Comparison of ENCODE assay signal across 21 cellular contexts in the genomic region with DNA sequence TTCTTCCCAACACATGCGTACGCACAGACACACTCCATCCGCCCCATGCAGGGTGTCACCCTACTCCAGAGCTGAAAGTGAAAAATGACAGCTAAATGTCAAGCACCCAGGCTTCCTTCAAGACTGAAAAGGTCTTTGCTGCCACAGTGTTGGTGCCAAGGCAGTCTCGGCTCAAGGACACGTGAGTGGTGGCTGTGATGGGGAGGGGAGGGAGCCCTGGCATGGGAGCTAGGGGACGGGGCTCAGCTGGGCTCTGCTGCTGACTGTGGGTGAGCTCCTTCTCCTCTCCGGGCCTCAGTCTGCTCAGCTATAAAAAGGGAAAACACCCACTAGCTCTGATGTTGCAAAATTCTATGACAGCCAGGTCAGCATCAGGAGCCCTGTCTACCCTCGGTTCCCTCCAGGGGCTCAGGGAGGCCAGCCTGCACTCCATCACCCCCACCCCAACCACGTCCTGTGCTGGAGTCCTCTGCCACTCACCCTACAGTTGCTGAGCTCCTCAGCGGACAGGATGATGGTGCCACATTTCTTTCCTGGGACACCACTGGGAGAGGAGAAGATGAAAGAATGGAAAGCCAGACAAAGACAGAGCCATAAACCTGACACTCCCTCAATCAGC. TPM values are rescaled to one million over a fixed set of nuclear protein-coding genes. Genes with fewer than 3 reads are reported as not detected.
DNase-seq lines count a peak whose midpoint lies in the region; ATAC-seq, FAIRE-seq and TF ChIP-seq lines count a peak whose summit lies in the region.
"Had no signal": no experiment of that assay in that cellular context is flagged by ENCODE, and none has a peak within 500 bp of the region (broad histone marks: within the 10 kb centered on the region; RNA-seq: fewer than 3 reads in every experiment).

No MANE protein-coding gene starts in this region.

- H3K79me2 ChIP-seq in K562 (ENCODE audit: control insufficient read depth, insufficient read depth, low read length) (no peaks in the 10 kb centered on the region), mesendoderm (ENCODE audit: control insufficient read depth, insufficient read depth, low read length) (no peaks in the 10 kb centered on the region)

- no peaks in the 10 kb centered on the region for H3K36me3 Mint-ChIP-seq in activated naive CD4-positive, alpha-beta T cell treated with anti-CD3 and anti-CD28 coated beads, Interleukin-2, amount 10 ng/mL, durations not matched to agents 7 days and 5 days
- H3K36me3 Mint-ChIP-seq in activated naive CD4-positive, alpha-beta T cell treated with anti-CD3 and anti-CD28 coated beads for 36 hours (ENCODE audit: low read depth), result no peaks in the 10 kb centered on the region
- H3K36me3 Mint-ChIP-seq in stimulated activated memory B cell treated with anti-CD40 and anti-IgM and Interleukin-4, amounts not matched to agents 10 μg/mL and 1 μg/mL and 100 μg/mL, for 72 hours, result no peaks in the 10 kb centered on the region

- peak overlapping the region; percentile 42 for H3K56ac ChIP-seq in mesendoderm (ENCODE audit: low read length)

- H3K23ac ChIP-seq in mesendoderm (ENCODE audit: low read length), result no peak overlapping the region

- no peaks in the 10 kb centered on the region for H3K9me3 ChIP-seq in K562 (replicated peaks; ENCODE audit: control insufficient read depth, insufficient read depth, low read depth, low read length)

- H3K27me3 Mint-ChIP-seq in activated naive CD4-positive, alpha-beta T cell treated with anti-CD3 and anti-CD28 coated beads, Interleukin-2, amount 10 ng/mL, durations not matched to agents 7 days and 5 days, result peaks cover 72% of the 10 kb centered on the region
- no peaks in the 10 kb centered on the region for H3K27me3 Mint-ChIP-seq in activated naive CD4-positive, alpha-beta T cell treated with anti-CD3 and anti-CD28 coated beads for 36 hours (ENCODE audit: low read depth)
- peaks cover 67% of the 10 kb centered on the region for H3K27me3 Mint-ChIP-seq in stimulated activated memory B cell treated with anti-CD40 and anti-IgM and Interleukin-4, amounts not matched to agents 10 μg/mL and 1 μg/mL and 100 μg/mL, for 72 hours

- no peak overlapping the region for H2BK15ac ChIP-seq in mesendoderm (replicated peaks; ENCODE audit: low read depth)

- CTCF ChIA-PET in activated naive CD4-positive, alpha-beta T cell treated with anti-CD3 and anti-CD28 coated beads, Interleukin-2, amount 10 ng/mL, durations not matched to agents 7 days and 5 days (lab: Charles Lee), result interaction anchor here (0.9 to 15.9 kb wide), 4 partner anchors 9 to 60 kb away, joined by 3 to 488 read pairs (median 8); no protein-coding TSS in a partner anchor
- CTCF ChIA-PET in activated naive CD4-positive, alpha-beta T cell treated with anti-CD3 and anti-CD28 coated beads for 36 hours (lab: Charles Lee), result interaction anchor here (0.8 to 2.5 kb wide), 4 partner anchors 9 to 111 kb away, joined by 3 to 13 read pairs (median 3); no protein-coding TSS in a partner anchor
- CTCF ChIA-PET in K562 (lab: Yijun Ruan, JAX; ENCODE audit: low intra/inter-chr PET ratio), result no interaction called here

- no peak for TF ChIP-seq RAD21 in K562 (CRISPR knock-in tag; conservative IDR thresholded peaks at IDR 0.05 in 1 of 2, IDR thresholded peaks at IDR 0.05 in 1 of 2)

- TF ChIP-seq POLR2A in K562 (conservative IDR thresholded peaks at IDR 0.05), result no peak

- peaks cover 10% of the 10 kb centered on the region; the same call in 1 of the 2 replicates for H4K20me1 ChIP-seq in K562 (replicated peaks; ENCODE audit: control insufficient read depth, insufficient read depth, low read length)

- WGBS in K562 (ENCODE audit: insufficient coverage, low coverage, missing lambda C conversion rate), result 3% methylated on average over 10 of the region's 10 CpGs
- no CpG with 5 or more reads among the region's 10 CpGs for WGBS in mesendoderm (ENCODE audit: extremely low coverage, insufficient coverage, low lambda C conversion rate)

- H3K79me1 ChIP-seq in mesendoderm (ENCODE audit: low read length), result no peaks in the 10 kb centered on the region

- POLR2A ChIA-PET in K562 (lab: Yijun Ruan, JAX), result interaction anchor here (0.6 to 2.3 kb wide), 8 partner anchors 10 to 131 kb away, joined by 3 to 10 read pairs (median 4); a partner anchor contains a TSS

- no peak for DNase-seq in activated naive CD4-positive, alpha-beta T cell treated with anti-CD3 and anti-CD28 coated beads, Interleukin-2, amount 10 ng/mL, durations not matched to agents 7 days and 5 days
- DNase-seq in activated naive CD4-positive, alpha-beta T cell treated with anti-CD3 and anti-CD28 coated beads for 36 hours, result no peak
- no peak for DNase-seq in K562 (ENCODE audit: extremely low read depth in 1 of 4, low spot score in 3 of 4)
- no peak for DNase-seq in mesendoderm
- no peak for DNase-seq in NCI-H446 treated with DMSO at 0.1 percent for 48 hours (lab: John Stamatoyannopoulos, UW)
- no peak for DNase-seq in ecto neural progenitor cell (ENCODE audit: low spot score)
- DNase-seq in NCI-H2081 treated with DMSO at 0.1 percent for 48 hours (lab: John Stamatoyannopoulos, UW), result no peak
- DNase-seq: C1 segment of cervical spinal cord; Calu3; CD4-positive, alpha-beta T cell; DMS79; EL had no signal

- no peak overlapping the region for H2AFZ ChIP-seq in K562 (ENCODE audit: low read depth, low read length)

- H3K27ac Mint-ChIP-seq in activated naive CD4-positive, alpha-beta T cell treated with anti-CD3 and anti-CD28 coated beads, Interleukin-2, amount 10 ng/mL, durations not matched to agents 7 days and 5 days, result peak overlapping the region; percentile 11
- H3K27ac Mint-ChIP-seq in activated naive CD4-positive, alpha-beta T cell treated with anti-CD3 and anti-CD28 coated beads for 36 hours, result no peak overlapping the region
- no peak overlapping the region for H3K27ac Mint-ChIP-seq in stimulated activated memory B cell treated with anti-CD40 and anti-IgM and Interleukin-4, amounts not matched to agents 10 μg/mL and 1 μg/mL and 100 μg/mL, for 72 hours
- H3K27ac Mint-ChIP-seq: B cell; CD4-positive, alpha-beta T cell had no signal

- peaks cover 68 to 74% of the 10 kb centered on the region in 2 experiments for H3K27me3 ChIP-seq in K562 (ENCODE audit: control insufficient read depth in 2 of 2, insufficient read depth in 2 of 2, low read length in 2 of 2)
- H3K27me3 ChIP-seq in mesendoderm (ENCODE audit: insufficient read depth, low read length, poor library complexity), result no peaks in the 10 kb centered on the region

- no peaks in the 10 kb centered on the region for H3K9me3 Mint-ChIP-seq in activated naive CD4-positive, alpha-beta T cell treated with anti-CD3 and anti-CD28 coated beads, Interleukin-2, amount 10 ng/mL, durations not matched to agents 7 days and 5 days
- H3K9me3 Mint-ChIP-seq in activated naive CD4-positive, alpha-beta T cell treated with anti-CD3 and anti-CD28 coated beads for 36 hours, result no peaks in the 10 kb centered on the region
- H3K9me3 Mint-ChIP-seq in stimulated activated memory B cell treated with anti-CD40 and anti-IgM and Interleukin-4, amounts not matched to agents 10 μg/mL and 1 μg/mL and 100 μg/mL, for 72 hours, result no peaks in the 10 kb centered on the region
- H3K9me3 Mint-ChIP-seq: CD4-positive, alpha-beta T cell had no signal

- no peak overlapping the region for H2AK5ac ChIP-seq in mesendoderm (ENCODE audit: low read length)

- H3K36me3 ChIP-seq in K562 (ENCODE audit: control insufficient read depth, insufficient read depth, low read length) (no peaks in the 10 kb centered on the region), mesendoderm (ENCODE audit: control insufficient read depth, insufficient read depth, low read length) (no peaks in the 10 kb centered on the region)

- H4K8ac ChIP-seq in mesendoderm (ENCODE audit: low read depth, low read length), result no peak overlapping the region

- no peak overlapping the region for H3K4ac ChIP-seq in mesendoderm (ENCODE audit: low read depth, low read length)

- H3K18ac ChIP-seq in mesendoderm (ENCODE audit: low read length), result no peak overlapping the region

- intact Hi-C loops in activated naive CD4-positive, alpha-beta T cell treated with anti-CD3 and anti-CD28 coated beads for 36 hours (cut with micrococcal nuclease), result no loop called here
- intact Hi-C loops in K562 (cut with micrococcal nuclease), result no loop called here

- H3K4me2 ChIP-seq in K562 (ENCODE audit: insufficient read depth, low read length) (no peak overlapping the region), mesendoderm (ENCODE audit: low read length) (no peak overlapping the region)

- no TSS peak for BruUV-seq in K562 (replicated peaks; lab: Mats Ljungman, UMichigan)

- TF ChIP-seq EP300 in K562 (IDR thresholded peaks at IDR 0.05; ENCODE audit: low read length), result no peak

- no peak for TF ChIP-seq CTCF in K562 (IDR thresholded peaks at IDR 0.05 in 2 of 3, conservative IDR thresholded peaks at IDR 0.05 in 1 of 3; ENCODE audit: insufficient read depth in 2 of 3, low read depth in 1 of 3, low read length in 3 of 3)

- H2BK5ac ChIP-seq in mesendoderm (ENCODE audit: low read length), result no peak overlapping the region

- H3K9ac ChIP-seq in K562 (ENCODE audit: insufficient read depth in 1 of 2, low read depth in 2 of 2, low read length in 2 of 2), result no peak overlapping the region
- H3K9ac ChIP-seq in mesendoderm (ENCODE audit: low read length), result no peak overlapping the region

- no peak overlapping the region for H3K27ac ChIP-seq in K562 (ENCODE audit: extremely low read depth, low read depth, low read length)
- H3K27ac ChIP-seq in mesendoderm (ENCODE audit: low read depth, low read length), result no peak overlapping the region

- no peak overlapping the region for H3K4me3 ChIP-seq in K562
- H3K4me3 ChIP-seq in mesendoderm (ENCODE audit: low read length), result no peak overlapping the region

- H3K4me1 Mint-ChIP-seq in activated naive CD4-positive, alpha-beta T cell treated with anti-CD3 and anti-CD28 coated beads, Interleukin-2, amount 10 ng/mL, durations not matched to agents 7 days and 5 days, result peaks cover 11% of the 10 kb centered on the region
- peaks cover 6% of the 10 kb centered on the region for H3K4me1 Mint-ChIP-seq in activated naive CD4-positive, alpha-beta T cell treated with anti-CD3 and anti-CD28 coated beads for 36 hours (ENCODE audit: low read depth)
- peaks cover 7% of the 10 kb centered on the region for H3K4me1 Mint-ChIP-seq in stimulated activated memory B cell treated with anti-CD40 and anti-IgM and Interleukin-4, amounts not matched to agents 10 μg/mL and 1 μg/mL and 100 μg/mL, for 72 hours
- H3K4me1 Mint-ChIP-seq: B cell had no signal

- H3K4me3 Mint-ChIP-seq in activated naive CD4-positive, alpha-beta T cell treated with anti-CD3 and anti-CD28 coated beads, Interleukin-2, amount 10 ng/mL, durations not matched to agents 7 days and 5 days, result no peak overlapping the region
- H3K4me3 Mint-ChIP-seq in activated naive CD4-positive, alpha-beta T cell treated with anti-CD3 and anti-CD28 coated beads for 36 hours, result no peak overlapping the region
- no peak overlapping the region for H3K4me3 Mint-ChIP-seq in stimulated activated memory B cell treated with anti-CD40 and anti-IgM and Interleukin-4, amounts not matched to agents 10 μg/mL and 1 μg/mL and 100 μg/mL, for 72 hours
- H3K4me3 Mint-ChIP-seq: B cell; CD4-positive, alpha-beta T cell had no signal

- H3K4me1 ChIP-seq in K562 (replicated peaks in 1 of 2; ENCODE audit: control insufficient read depth in 2 of 2, insufficient read depth in 2 of 2, low read length in 2 of 2) (peaks cover 0 to 9% of the 10 kb centered on the region in 2 experiments; a peak in 2 of 5 replicates), mesendoderm (ENCODE audit: control insufficient read depth, low read depth, low read length) (peaks cover 2% of the 10 kb centered on the region)

- in situ Hi-C loops in K562 (cut with MboI), result no loop called here

- H2BK120ac ChIP-seq in mesendoderm (ENCODE audit: low read depth, low read length), result no peak overlapping the region

- peak; percentile 26 for FAIRE-seq in K562 (lab: Jason Lieb, UNC)
- FAIRE-seq: A204.1, G401.6, GM19239, HepG2, HTR-8/SVneo had no signal

- no peaks in the 10 kb centered on the region for H3K9me1 ChIP-seq in K562 (ENCODE audit: control insufficient read depth, insufficient read depth, low read length)

- no peak overlapping the region for H4K5ac ChIP-seq in mesendoderm (ENCODE audit: low read length)

- no peak for ATAC-seq in K562
- ATAC-seq in stimulated activated memory B cell treated with anti-CD40 and anti-IgM and Interleukin-4, amounts not matched to agents 10 μg/mL and 1 μg/mL and 100 μg/mL, for 72 hours, result peak; percentile 4
- ATAC-seq: HCT116, HepG2 had no signal

RNA-seq across cellular contexts. Expression of a gene that starts 47.6 kb away (rescaled TPM):
- 1 to 10 TPM; 1.2 to 1.7 TPM for total RNA-seq in activated naive CD4-positive, alpha-beta T cell treated with anti-CD3 and anti-CD28 coated beads for 36 hours
- total RNA-seq in K562 (2011; cell fraction: chromatin; rRNA removed; ENCODE audit: low replicate concordance), result 1.5 and 2.5 TPM in 2 replicates
- 0.66 and 1.5 TPM in 2 replicates for total RNA-seq in K562 (2011; cell fraction: nucleolus; rRNA removed)
- 1.2 and 1.6 TPM in 2 replicates for total RNA-seq in K562 (2011; cell fraction: nucleoplasm; rRNA removed)
- total RNA-seq in K562 (2014; rRNA removed) (0.18 TPM in 1 of 2 replicates, not detected in the other), K562 (2014; rRNA removed; fragmentation: Illumina TruSeq; extraction: Trizol) (not detected in 2 replicates), K562 (2015; rRNA removed; fragmentation: Illumina TruSeq; extraction: Trizol) (0.14 TPM in 1 of 2 replicates, not detected in the other), K562 (2021) (0.47 and 0.49 TPM in 2 replicates)
- polyA plus RNA-seq in K562 (2011; rRNA removed) (0.46 and 0.61 TPM in 2 replicates), K562 (2014; fragmentation: Illumina TruSeq; extraction: Trizol) (0.43 TPM in 1 of 2 replicates, not detected in the other), K562 (2014; fragmentation: Nextera tagmentation; extraction: Ambion mirVana) (1 to 10 TPM in 1 of 2 experiments, under 1 TPM in 1; 0.21 to 1.0 TPM), K562 (2014; rRNA removed) (0.69 TPM in 1 of 2 replicates, not detected in the other)
- polyA plus RNA-seq in K562 (2011; cell fraction: cytosol; rRNA removed), result 0.19 and 0.31 TPM in 2 replicates
- polyA plus RNA-seq in K562 (2011; cell fraction: nucleus; rRNA removed), result 1.2 and 1.9 TPM in 2 replicates
- 0.33 and 1.8 TPM in 2 replicates for polyA plus RNA-seq in K562 (2012)
- polyA minus RNA-seq in K562 (2011; rRNA and poly(A)+ RNA removed), result 0.67 TPM in 1 of 2 replicates, not detected in the other
- polyA minus RNA-seq in K562 (2011; cell fraction: cytosol; rRNA and poly(A)+ RNA removed), result not detected in 2 replicates
- polyA minus RNA-seq in K562 (2011; cell fraction: nucleus; rRNA and poly(A)+ RNA removed), result 0.78 and 0.81 TPM in 2 replicates
- polyA plus RNA-seq in mesendoderm (2013, experiment 1 of 2), result 0.10 TPM
- 0.17 TPM for polyA plus RNA-seq in mesendoderm (2013, experiment 2 of 2)
- total RNA-seq: Calu3, H4, HepG2 had no signal
